Comparison of ENCODE assay signal across 2 cellular contexts in genomic region chr10:62281336-62281735, GRCh38. TPM values are rescaled to one million over a fixed set of nuclear protein-coding genes. Genes with fewer than 3 reads are reported as not detected.
"Had no signal": no experiment of that assay in that cellular context is flagged by ENCODE, and none has a peak within 500 bp of the region (broad histone marks: within the 10 kb centered on the region; RNA-seq: fewer than 3 reads in every experiment).

No MANE protein-coding gene starts in this region.

RNA-seq across cellular contexts. Expression of gene RTKN2, which starts 12.7 kb away (rescaled TPM):
- total RNA-seq: left ventricle myocardium inferior, sigmoid colon had no signal
